In genomic region chr10:107004362-107004761, GRCh38 we compare ENCODE assay signal across 40 cellular contexts.
"Had no signal": no experiment of that assay in that cellular context is flagged by ENCODE, and none has a peak within 500 bp of the region (broad histone marks: within the 10 kb centered on the region; RNA-seq: fewer than 3 reads in every experiment).

No MANE protein-coding gene starts in this region.

- H3K4me3 ChIP-seq: adrenal gland, ascending aorta, body of pancreas, breast epithelium, cardiac muscle cell had no signal

- H3K4me1 ChIP-seq: adrenal gland, ascending aorta, body of pancreas, breast epithelium had no signal

- H3K27ac ChIP-seq: adrenal gland, ascending aorta, body of pancreas, brain microvascular endothelial cell, breast epithelium, cardiac muscle cell had no signal

- H3K27me3 Mint-ChIP-seq: activated naive CD4-positive, alpha-beta T cell treated with anti-CD3 and anti-CD28 coated beads, Interleukin-2, amount 10 ng/mL, durations not matched to agents 7 days and 5 days; activated naive CD4-positive, alpha-beta T cell treated with anti-CD3 and anti-CD28 coated beads, Interleukin-2, amount 50 U/mL, for 24 hours; activated naive CD8-positive, alpha-beta T cell; activated naive CD8-positive, alpha-beta T cell treated with anti-CD3 and anti-CD28 coated beads for 36 hours; activated naive CD8-positive, alpha-beta T cell treated with anti-CD3 and anti-CD28 coated beads, Interleukin-2, amount 10 ng/mL, durations not matched to agents 7 days and 5 days; activated naive CD8-positive, alpha-beta T cell treated with anti-CD3 and anti-CD28 coated beads, Interleukin-2, amount 50 U/mL, for 24 hours; activated T-cell treated with anti-CD3 and anti-CD28 coated beads, Interleukin-2, amount 50 U/mL, for 24 hours; activated T-helper 17 cell treated with anti-CD3 and anti-CD28 coated beads, Interleukin-2, amount 50 U/mL, for 72 hours; brain; central memory CD8-positive, alpha-beta T cell had no signal

- FAIRE-seq: astrocyte, bronchial epithelial cell had no signal

- H3K9me3 ChIP-seq: adrenal gland, ascending aorta, body of pancreas, breast epithelium had no signal

- H3K36me3 Mint-ChIP-seq: activated naive CD4-positive, alpha-beta T cell treated with anti-CD3 and anti-CD28 coated beads, Interleukin-2, amount 10 ng/mL, durations not matched to agents 7 days and 5 days; activated naive CD4-positive, alpha-beta T cell treated with anti-CD3 and anti-CD28 coated beads, Interleukin-2, amount 50 U/mL, for 24 hours; activated naive CD4-positive, alpha-beta T cell treated with anti-CD3 and anti-CD28 coated beads, Interleukin-2, amount 50 U/mL, for 72 hours; activated naive CD8-positive, alpha-beta T cell; activated naive CD8-positive, alpha-beta T cell treated with anti-CD3 and anti-CD28 coated beads for 36 hours; activated naive CD8-positive, alpha-beta T cell treated with anti-CD3 and anti-CD28 coated beads, Interleukin-2, amount 10 ng/mL, durations not matched to agents 7 days and 5 days; brain had no signal

- DNase-seq: activated effector memory CD4-positive, alpha-beta T cell treated with anti-CD3 and anti-CD28 coated beads, Interleukin-2, amount 50 U/mL, for 16 hours; activated effector memory CD4-positive, alpha-beta T cell treated with Interleukin-2 at 50 U/mL for 16 hours; activated gamma-delta T cell; activated gamma-delta T cell treated with Interleukin-2 at 50 U/mL for 16 hours; activated naive CD4-positive, alpha-beta T cell; activated naive CD4-positive, alpha-beta T cell treated with anti-CD3 and anti-CD28 coated beads for 36 hours; activated naive CD4-positive, alpha-beta T cell treated with anti-CD3 and anti-CD28 coated beads, Interleukin-2, amount 10 ng/mL, durations not matched to agents 7 days and 5 days; activated naive CD4-positive, alpha-beta T cell treated with anti-CD3 and anti-CD28 coated beads, Interleukin-2, amount 50 U/mL, for 16 hours; activated naive CD4-positive, alpha-beta T cell treated with Interleukin-2 at 50 U/mL for 16 hours; activated naive CD8-positive, alpha-beta T cell treated with anti-CD3 and anti-CD28 coated beads for 36 hours; activated naive CD8-positive, alpha-beta T cell treated with anti-CD3 and anti-CD28 coated beads, Interleukin-2, amount 10 ng/mL, durations not matched to agents 7 days and 5 days; activated naive CD8-positive, alpha-beta T cell treated with anti-CD3 and anti-CD28 coated beads, Interleukin-2, amount 50 U/mL, for 24 hours; activated T-cell treated with anti-CD3 and anti-CD28 coated beads, Interleukin-2, amount 50 U/mL, for 1 hour; activated T-cell treated with anti-CD3 and anti-CD28 coated beads, Interleukin-2, amount 50 U/mL, for 24 hours; activated T-cell treated with anti-CD3 and anti-CD28 coated beads, Interleukin-2, amount 50 U/mL, for 4 hours; activated T-cell treated with anti-CD3 and anti-CD28 coated beads, Interleukin-2, amount 50 U/mL, for 48 hours; activated T-cell treated with anti-CD3 and anti-CD28 coated beads, Interleukin-2, amount 50 U/mL, for 72 hours; adrenal gland; amniotic stem cell; amygdala; anterior cingulate cortex; aorta; body of pancreas; brain microvascular endothelial cell; caudate nucleus; central memory CD4-positive, alpha-beta T cell; cerebellar nuclear complex had no signal

- H3K27me3 ChIP-seq: adrenal gland, ascending aorta, body of pancreas, brain microvascular endothelial cell, breast epithelium, cardiac muscle cell had no signal

- H3K4me3 Mint-ChIP-seq: activated naive CD4-positive, alpha-beta T cell treated with anti-CD3 and anti-CD28 coated beads for 36 hours; activated naive CD4-positive, alpha-beta T cell treated with anti-CD3 and anti-CD28 coated beads, Interleukin-2, amount 10 ng/mL, durations not matched to agents 7 days and 5 days; activated naive CD4-positive, alpha-beta T cell treated with anti-CD3 and anti-CD28 coated beads, Interleukin-2, amount 50 U/mL, for 24 hours; activated naive CD8-positive, alpha-beta T cell; activated naive CD8-positive, alpha-beta T cell treated with anti-CD3 and anti-CD28 coated beads for 36 hours; activated naive CD8-positive, alpha-beta T cell treated with anti-CD3 and anti-CD28 coated beads, Interleukin-2, amount 10 ng/mL, durations not matched to agents 7 days and 5 days; activated naive CD8-positive, alpha-beta T cell treated with anti-CD3 and anti-CD28 coated beads, Interleukin-2, amount 50 U/mL, for 24 hours; activated T-cell treated with anti-CD3 and anti-CD28 coated beads, Interleukin-2, amount 50 U/mL, for 24 hours; activated T-cell treated with anti-CD3 and anti-CD28 coated beads, Interleukin-2, amount 50 U/mL, for 4 hours; activated T-cell treated with anti-CD3 and anti-CD28 coated beads, Interleukin-2, amount 50 U/mL, for 72 hours; activated T-helper 1 cell treated with anti-CD3 and anti-CD28 coated beads, Interleukin-12 subunit alpha, Interleukin-12 subunit beta, Interleukin-2, Interleukin-4 antibody, amounts not matched to agents 30 ng/mL and 10 ng/mL and 1 ng/mL, durations not matched to agents 14 hours and 24 hours and 36 hours; activated T-helper 17 cell treated with anti-CD3 and anti-CD28 coated beads, Interleukin-2, amount 50 U/mL, for 72 hours; brain; central memory CD8-positive, alpha-beta T cell had no signal

- H3K27ac Mint-ChIP-seq: activated naive CD4-positive, alpha-beta T cell treated with anti-CD3 and anti-CD28 coated beads for 36 hours; activated naive CD4-positive, alpha-beta T cell treated with anti-CD3 and anti-CD28 coated beads, Interleukin-2, amount 10 ng/mL, durations not matched to agents 7 days and 5 days; activated naive CD4-positive, alpha-beta T cell treated with anti-CD3 and anti-CD28 coated beads, Interleukin-2, amount 50 U/mL, for 24 hours; activated naive CD4-positive, alpha-beta T cell treated with anti-CD3 and anti-CD28 coated beads, Interleukin-2, amount 50 U/mL, for 72 hours; activated naive CD8-positive, alpha-beta T cell; activated naive CD8-positive, alpha-beta T cell treated with anti-CD3 and anti-CD28 coated beads for 36 hours; activated naive CD8-positive, alpha-beta T cell treated with anti-CD3 and anti-CD28 coated beads, Interleukin-2, amount 10 ng/mL, durations not matched to agents 7 days and 5 days; activated naive CD8-positive, alpha-beta T cell treated with anti-CD3 and anti-CD28 coated beads, Interleukin-2, amount 50 U/mL, for 24 hours; activated T-cell treated with anti-CD3 and anti-CD28 coated beads, Interleukin-2, amount 50 U/mL, for 24 hours; activated T-cell treated with anti-CD3 and anti-CD28 coated beads, Interleukin-2, amount 50 U/mL, for 72 hours; activated T-helper 1 cell treated with anti-CD3 and anti-CD28 coated beads, Interleukin-12 subunit alpha, Interleukin-12 subunit beta, Interleukin-2, Interleukin-4 antibody, amounts not matched to agents 30 ng/mL and 10 ng/mL and 1 ng/mL, durations not matched to agents 14 hours and 24 hours and 36 hours; activated T-helper 17 cell treated with anti-CD3 and anti-CD28 coated beads, Interleukin-2, amount 50 U/mL, for 72 hours; activated T-helper 2 cell treated with anti-CD3 and anti-CD28 coated beads, Interferon-gamma antibody, Interleukin-2, Interleukin-4, amounts not matched to agents 10 μg/mL and 5 μg/mL and 100 μg/mL, durations not matched to agents 14 hours and 24 hours and 36 hours; brain had no signal

- H3K36me3 ChIP-seq: adrenal gland, ascending aorta, brain microvascular endothelial cell, breast epithelium, cardiac muscle cell had no signal

- H3K4me1 Mint-ChIP-seq: activated naive CD4-positive, alpha-beta T cell treated with anti-CD3 and anti-CD28 coated beads, Interleukin-2, amount 10 ng/mL, durations not matched to agents 7 days and 5 days; activated naive CD4-positive, alpha-beta T cell treated with anti-CD3 and anti-CD28 coated beads, Interleukin-2, amount 50 U/mL, for 24 hours; activated naive CD8-positive, alpha-beta T cell treated with anti-CD3 and anti-CD28 coated beads for 36 hours; activated naive CD8-positive, alpha-beta T cell treated with anti-CD3 and anti-CD28 coated beads, Interleukin-2, amount 10 ng/mL, durations not matched to agents 7 days and 5 days; activated T-helper 17 cell treated with anti-CD3 and anti-CD28 coated beads, Interleukin-2, amount 50 U/mL, for 72 hours; central memory CD8-positive, alpha-beta T cell had no signal

- H3K9me3 Mint-ChIP-seq: activated naive CD4-positive, alpha-beta T cell treated with anti-CD3 and anti-CD28 coated beads, Interleukin-2, amount 50 U/mL, for 24 hours; activated T-helper 1 cell treated with anti-CD3 and anti-CD28 coated beads, Interleukin-12 subunit alpha, Interleukin-12 subunit beta, Interleukin-2, Interleukin-4 antibody, amounts not matched to agents 30 ng/mL and 10 ng/mL and 1 ng/mL, durations not matched to agents 14 hours and 24 hours and 36 hours; activated T-helper 2 cell treated with anti-CD3 and anti-CD28 coated beads, Interferon-gamma antibody, Interleukin-2, Interleukin-4, amounts not matched to agents 10 μg/mL and 5 μg/mL and 100 μg/mL, durations not matched to agents 14 hours and 24 hours and 36 hours had no signal

- ATAC-seq: activated naive CD4-positive, alpha-beta T cell treated with anti-CD3 and anti-CD28 coated beads, Interleukin-2, amount 50 U/mL, for 72 hours; activated naive CD8-positive, alpha-beta T cell treated with anti-CD3 and anti-CD28 coated beads, Interleukin-2, amount 50 U/mL, for 24 hours; activated T-cell treated with anti-CD3 and anti-CD28 coated beads, Interleukin-2, amount 50 U/mL, for 4 hours; activated T-cell treated with anti-CD3 and anti-CD28 coated beads, Interleukin-2, amount 50 U/mL, for 72 hours; activated T-helper 17 cell treated with anti-CD3 and anti-CD28 coated beads, Interleukin-2, amount 50 U/mL, for 72 hours; body of pancreas had no signal
